Comparison of ENCODE assay signal across 8 cellular contexts in the genomic region with DNA sequence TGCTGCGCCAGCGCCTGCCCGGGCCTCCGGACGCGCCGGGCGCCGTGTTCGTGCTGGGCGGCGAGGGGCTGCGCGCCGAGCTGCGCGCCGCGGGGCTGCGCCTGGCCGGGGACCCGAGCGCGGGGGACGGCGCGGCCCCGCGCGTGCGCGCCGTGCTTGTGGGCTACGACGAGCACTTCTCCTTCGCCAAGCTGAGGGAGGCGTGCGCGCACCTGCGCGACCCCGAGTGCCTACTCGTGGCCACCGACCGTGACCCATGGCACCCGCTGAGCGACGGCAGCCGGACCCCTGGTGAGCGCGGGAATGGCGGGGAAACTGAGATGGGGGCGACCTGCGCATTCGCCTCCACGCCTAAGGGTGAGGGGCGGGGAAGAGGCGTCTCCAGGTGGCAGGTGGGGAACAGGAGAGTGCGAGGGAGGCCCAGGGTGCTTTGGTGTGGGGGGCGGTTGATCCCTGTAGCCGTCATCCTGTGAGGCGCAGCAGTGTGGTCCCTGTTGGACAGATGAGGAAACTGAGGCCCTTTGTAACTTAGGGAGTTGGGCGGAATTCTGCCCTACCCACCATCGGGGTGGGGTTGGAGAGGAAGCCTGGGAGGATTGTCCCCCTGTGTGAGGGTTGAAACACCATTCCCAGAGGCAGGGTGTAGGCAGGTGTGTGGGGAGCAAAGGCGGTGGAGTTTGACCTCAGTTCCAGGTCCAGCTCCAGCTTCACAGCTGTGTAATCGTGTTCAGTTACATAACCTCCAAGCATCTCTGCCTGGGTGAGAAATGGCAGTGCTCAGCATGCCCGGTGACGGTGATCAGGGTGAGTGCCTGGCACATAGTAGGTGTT. TPM values are rescaled to one million over a fixed set of nuclear protein-coding genes. Genes with fewer than 3 reads are reported as not detected.
DNase-seq lines count a peak whose midpoint lies in the region; ATAC-seq and TF ChIP-seq lines count a peak whose summit lies in the region.

No MANE protein-coding gene starts in this region.

- H3K4me3 Mint-ChIP-seq in effector memory CD8-positive, alpha-beta T cell: peak overlapping the region; percentile 79 to 82
- H3K4me3 Mint-ChIP-seq in nephron progenitor cell: peak overlapping the region; percentile 86

- peaks cover 40% of the 10 kb centered on the region for H3K36me3 Mint-ChIP-seq in effector memory CD8-positive, alpha-beta T cell (ENCODE audit: insufficient read depth)
- H3K36me3 Mint-ChIP-seq in nephron progenitor cell (ENCODE audit: low read depth): peaks cover 6% of the 10 kb centered on the region

- no peak for ATAC-seq in effector memory CD8-positive, alpha-beta T cell (replicated peaks)

- peaks cover 37 to 38% of the 10 kb centered on the region in 2 donors for H3K4me1 Mint-ChIP-seq in effector memory CD8-positive, alpha-beta T cell (ENCODE audit: low read depth in 2 of 2)
- H3K4me1 Mint-ChIP-seq in nephron progenitor cell: peaks cover 46% of the 10 kb centered on the region

- H3K4me1 ChIP-seq in HEK293 (ENCODE audit: control insufficient read depth, insufficient read depth, low read length): peaks cover 12% of the 10 kb centered on the region

- H3K27ac ChIP-seq in HEK293 (ENCODE audit: extremely low read depth, low read depth, low read length): peak overlapping the region; percentile 90; the same call in 1 of the 2 replicates

- H3K27me3 Mint-ChIP-seq in effector memory CD8-positive, alpha-beta T cell: no peaks in the 10 kb centered on the region
- H3K27me3 Mint-ChIP-seq in nephron progenitor cell (ENCODE audit: low read depth, poor library complexity): no peaks in the 10 kb centered on the region

- H3K36me3 ChIP-seq in HEK293 (ENCODE audit: control insufficient read depth in 2 of 2, insufficient read depth in 1 of 2, low read length in 2 of 2): peaks cover 3 to 9% of the 10 kb centered on the region in 2 experiments; a peak in 2 of 3 replicates

- peak overlapping the region; percentile 85 for H3K4me3 ChIP-seq in HEK293 (ENCODE audit: low read depth, low read length)

- DNase-seq in NCI-H1417 (lab: John Stamatoyannopoulos, UW) (peak in 2 of 3 experiments; percentile 18 to 45), NCI-H1417 treated with DMSO at 0.1 percent for 48 hours (lab: John Stamatoyannopoulos, UW) (no peak), RKO (ENCODE audit: low spot score) (peak; percentile 35), nephron progenitor cell (peak; percentile 48), dermis blood vessel endothelial cell (no peak), AG08396 (ENCODE audit: low spot score) (no peak)
- no peak for DNase-seq in effector memory CD8-positive, alpha-beta T cell

- H3K27ac Mint-ChIP-seq in effector memory CD8-positive, alpha-beta T cell: peak overlapping the region; percentile 31 to 62
- peak overlapping the region; percentile 71 for H3K27ac Mint-ChIP-seq in nephron progenitor cell

- no peaks in the 10 kb centered on the region for H3K9me3 Mint-ChIP-seq in effector memory CD8-positive, alpha-beta T cell
- H3K9me3 Mint-ChIP-seq in nephron progenitor cell: no peaks in the 10 kb centered on the region

- TF ChIP-seq CTCF in HEK293 (tag by site-specific recombination; IDR thresholded peaks at IDR 0.05) (0 out of 2 replicates have a peak, but pooled peaks have one; percentile 17), nephron progenitor cell (IDR thresholded peaks at IDR 0.05) (no peak)

- POLR2A ChIA-PET in HEK293 (lab: Yijun Ruan, JAX): interaction anchor here (1.0 to 6.5 kb wide), 11 partner anchors 10 to 190 kb away, joined by 3 to 85 read pairs (median 18); partner anchors contain the start of genes ANKRD54, EIF3L, GGA1 and LGALS1

- CTCF ChIA-PET in HEK293 (lab: Yijun Ruan, JAX): interaction anchor here (0.5 to 7.0 kb wide), 13 partner anchors 11 to 1208 kb away, joined by 3 to 138 read pairs (median 5); partner anchors contain the start of gene GGA1

- H3K9me3 ChIP-seq in HEK293 (ENCODE audit: control insufficient read depth, insufficient read depth, low read depth, low read length): no peaks in the 10 kb centered on the region

TF ChIP-seq in HEK293, 187 proteins besides CTCF, POLR2A, EP300 and RAD21 (continues in another document):
- TF ChIP-seq ZFHX2 (tag by site-specific recombination; conservative IDR thresholded peaks at IDR 0.05) (peak; percentile 92), YY2 (tag by site-specific recombination; IDR thresholded peaks at IDR 0.05) (peak; percentile 39; the same call in 1 of the 2 replicates), ZNF621 (tag by site-specific recombination; IDR thresholded peaks at IDR 0.05) (no peak), HOXC10 (CRISPR knock-in tag; IDR thresholded peaks at IDR 0.05) (peak; percentile 10; the same call in 1 of the 2 replicates), HIC1 (tag by site-specific recombination; IDR thresholded peaks at IDR 0.05) (peak; percentile 60; the same call in 1 of the 2 replicates), KLF16 (tag by site-specific recombination; IDR thresholded peaks at IDR 0.05) (0 out of 2 replicates have a peak, but pooled peaks have one; percentile 43), ZNF391 (tag by site-specific recombination; IDR thresholded peaks at IDR 0.05; ENCODE audit: borderline replicate concordance, low read depth) (0 out of 2 replicates have a peak, but pooled peaks have one; percentile 34), OSR2 (tag by site-specific recombination; IDR thresholded peaks at IDR 0.05) (no peak), GLIS2 (tag by site-specific recombination; IDR thresholded peaks at IDR 0.05) (peak; percentile 86), BCL11B (tag by site-specific recombination; IDR thresholded peaks at IDR 0.05; ENCODE audit: low read depth) (peak; percentile 40; the same call in 1 of the 2 replicates), KLF17 (tag by site-specific recombination; IDR thresholded peaks at IDR 0.05) (peak; percentile 60; the same call in 1 of the 2 replicates), ZNF623 (tag by site-specific recombination; IDR thresholded peaks at IDR 0.05) (no peak), ZNF16 (tag by site-specific recombination; IDR thresholded peaks at IDR 0.05; ENCODE audit: low read depth) (no peak), ZSCAN23 (tag by site-specific recombination; IDR thresholded peaks at IDR 0.05) (no peak)
- TF ChIP-seq, protein P1, sequence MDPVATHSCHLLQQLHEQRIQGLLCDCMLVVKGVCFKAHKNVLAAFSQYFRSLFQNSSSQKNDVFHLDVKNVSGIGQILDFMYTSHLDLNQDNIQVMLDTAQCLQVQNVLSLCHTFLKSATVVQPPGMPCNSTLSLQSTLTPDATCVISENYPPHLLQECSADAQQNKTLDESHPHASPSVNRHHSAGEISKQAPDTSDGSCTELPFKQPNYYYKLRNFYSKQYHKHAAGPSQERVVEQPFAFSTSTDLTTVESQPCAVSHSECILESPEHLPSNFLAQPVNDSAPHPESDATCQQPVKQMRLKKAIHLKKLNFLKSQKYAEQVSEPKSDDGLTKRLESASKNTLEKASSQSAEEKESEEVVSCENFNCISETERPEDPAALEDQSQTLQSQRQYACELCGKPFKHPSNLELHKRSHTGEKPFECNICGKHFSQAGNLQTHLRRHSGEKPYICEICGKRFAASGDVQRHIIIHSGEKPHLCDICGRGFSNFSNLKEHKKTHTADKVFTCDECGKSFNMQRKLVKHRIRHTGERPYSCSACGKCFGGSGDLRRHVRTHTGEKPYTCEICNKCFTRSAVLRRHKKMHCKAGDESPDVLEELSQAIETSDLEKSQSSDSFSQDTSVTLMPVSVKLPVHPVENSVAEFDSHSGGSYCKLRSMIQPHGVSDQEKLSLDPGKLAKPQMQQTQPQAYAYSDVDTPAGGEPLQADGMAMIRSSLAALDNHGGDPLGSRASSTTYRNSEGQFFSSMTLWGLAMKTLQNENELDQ (tag by site-specific recombination; IDR thresholded peaks at IDR 0.05; ENCODE audit: low read depth): no peak
- TF ChIP-seq, protein P2, sequence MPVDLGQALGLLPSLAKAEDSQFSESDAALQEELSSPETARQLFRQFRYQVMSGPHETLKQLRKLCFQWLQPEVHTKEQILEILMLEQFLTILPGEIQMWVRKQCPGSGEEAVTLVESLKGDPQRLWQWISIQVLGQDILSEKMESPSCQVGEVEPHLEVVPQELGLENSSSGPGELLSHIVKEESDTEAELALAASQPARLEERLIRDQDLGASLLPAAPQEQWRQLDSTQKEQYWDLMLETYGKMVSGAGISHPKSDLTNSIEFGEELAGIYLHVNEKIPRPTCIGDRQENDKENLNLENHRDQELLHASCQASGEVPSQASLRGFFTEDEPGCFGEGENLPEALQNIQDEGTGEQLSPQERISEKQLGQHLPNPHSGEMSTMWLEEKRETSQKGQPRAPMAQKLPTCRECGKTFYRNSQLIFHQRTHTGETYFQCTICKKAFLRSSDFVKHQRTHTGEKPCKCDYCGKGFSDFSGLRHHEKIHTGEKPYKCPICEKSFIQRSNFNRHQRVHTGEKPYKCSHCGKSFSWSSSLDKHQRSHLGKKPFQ (tag by site-specific recombination; IDR thresholded peaks at IDR 0.05): no peak

RNA-seq across cellular contexts. Expression of gene PDXP, which starts 0.8 kb away (rescaled TPM):
- total RNA-seq in dermis blood vessel endothelial cell: 9.0 and 13.3 TPM in 2 replicates

RNA-seq across cellular contexts. Expression of gene LGALS1, which starts 16.2 kb away (rescaled TPM):
- 2,321 and 4,948 TPM in 2 replicates for total RNA-seq in dermis blood vessel endothelial cell

RNA-seq across cellular contexts. Expression of gene SH3BP1, which starts 19.8 kb away (rescaled TPM):
- total RNA-seq in dermis blood vessel endothelial cell: 0.85 and 2.7 TPM in 2 replicates

RNA-seq across cellular contexts. Expression of gene NOL12, which starts 26.9 kb away (rescaled TPM):
- total RNA-seq in dermis blood vessel endothelial cell: 22.9 and 23.1 TPM in 2 replicates

RNA-seq across cellular contexts. Expression of gene TRIOBP, which starts 37.6 kb away (rescaled TPM):
- total RNA-seq in dermis blood vessel endothelial cell: 165 and 227 TPM in 2 replicates

Comparison
In these comparisons a context has a peak if more than half of its experiments do, and no peak if none do; other contexts are left out.
1. DNase-seq: peak in NCI-H1417 (2 of 3), RKO (single experiment) and nephron progenitor cell (single experiment); none in NCI-H1417 treated with DMSO at 0.1 percent for 48 hours (single experiment), effector memory CD8-positive, alpha-beta T cell (0 of 3), dermis blood vessel endothelial cell (single experiment) and AG08396 (single experiment).